In genomic region chr20:35883341-35883777, GRCh38 we compare ENCODE assay signal across 7 cellular contexts.
DNase-seq lines count a peak whose midpoint lies in the region; ATAC-seq and TF ChIP-seq lines count a peak whose summit lies in the region.

No MANE protein-coding gene starts in this region.

- no peak overlapping the region for H3K27ac ChIP-seq in H9 (ENCODE audit: insufficient read length, low read depth, low read length)
- peak overlapping the region; percentile 14 to 49 for H3K27ac ChIP-seq in left lung
- peak overlapping the region; percentile 83 for H3K27ac ChIP-seq in suprapubic skin

- no peak overlapping the region for H3K9ac ChIP-seq in H9 (ENCODE audit: extremely low read depth, insufficient read length, low read length)

- H3K4me1 ChIP-seq in H9 (ENCODE audit: insufficient read depth, low read length) = no peaks in the 10 kb centered on the region
- peaks cover 2 to 12% of the 10 kb centered on the region in 2 donors for H3K4me1 ChIP-seq in left lung
- peaks cover 15% of the 10 kb centered on the region for H3K4me1 ChIP-seq in suprapubic skin

- no peak overlapping the region for H3T11ph ChIP-seq in H9 (ENCODE audit: low read length)

- TF ChIP-seq CTCF in H9 (conservative IDR thresholded peaks at IDR 0.05) (no peak), WI38 (IDR thresholded peaks at IDR 0.05; ENCODE audit: low read depth, low read length) (no peak), left lung (IDR thresholded peaks at IDR 0.05) (no peak), suprapubic skin (IDR thresholded peaks at IDR 0.05) (no peak)

- H3K27me3 Mint-ChIP-seq in H9 (ENCODE audit: low read depth) = no peaks in the 10 kb centered on the region

- no peak overlapping the region for H2AK5ac ChIP-seq in H9 (ENCODE audit: insufficient read length, low read length)

- no peak overlapping the region for H2BK12ac ChIP-seq in H9 (ENCODE audit: insufficient read length, low read depth, low read length)

- H2BK5ac ChIP-seq in H9 (ENCODE audit: insufficient read length, low read length) = no peak overlapping the region

- H4K20me1 ChIP-seq in H9 (ENCODE audit: control insufficient read depth, insufficient read depth, insufficient read length) = no peaks in the 10 kb centered on the region

- H2AFZ ChIP-seq in H9 (ENCODE audit: low read length) = no peak overlapping the region

- H4K91ac ChIP-seq in H9 (ENCODE audit: insufficient read length, low read depth, low read length) = no peak overlapping the region

- no peaks in the 10 kb centered on the region for H3K23me2 ChIP-seq in H9 (ENCODE audit: insufficient read length, low read depth, low read length, poor library complexity, severe bottlenecking)

- no CpG with 5 or more reads among the region's 6 CpGs for WGBS in H9 (ENCODE audit: extremely low coverage, insufficient read length, low lambda C conversion rate)
- 72% methylated on average over 6 of the region's 6 CpGs for WGBS in suprapubic skin

- TF ChIP-seq POLR2A in suprapubic skin (IDR thresholded peaks at IDR 0.05) = no peak

- H3K79me2 ChIP-seq in H9 (ENCODE audit: insufficient read depth, low read length) = no peaks in the 10 kb centered on the region

- H3K56ac ChIP-seq in H9 (ENCODE audit: insufficient read length, low read depth, low read length) = no peak overlapping the region

- H3K27me3 ChIP-seq in H9 (ENCODE audit: insufficient read depth, low read length) (no peaks in the 10 kb centered on the region), left lung (no peaks in the 10 kb centered on the region), suprapubic skin (no peaks in the 10 kb centered on the region)

- no peak for TF ChIP-seq EP300 in suprapubic skin (IDR thresholded peaks at IDR 0.05)

- peak overlapping the region in 2 of 3 experiments; percentile 18 to 51; a peak in 2 of 7 replicates for H3K27ac Mint-ChIP-seq in H9

- no peak overlapping the region for H4K5ac ChIP-seq in H9 (ENCODE audit: insufficient read length, low read depth, low read length)

- H3K14ac ChIP-seq in H9 (ENCODE audit: insufficient read depth, low read length) = no peak overlapping the region

- DNase-seq in H9 (no peak), left lung (no peak), suprapubic skin (ENCODE audit: low spot score in 2 of 2) (no peak), NCI-H1092 treated with DMSO at 0.1 percent for 48 hours (lab: John Stamatoyannopoulos, UW) (no peak), NCI-H2081 treated with DMSO at 0.1 percent for 48 hours (lab: John Stamatoyannopoulos, UW) (no peak)
- no peak for DNase-seq in effector CD8-positive, alpha-beta T cell (lab: John Stamatoyannopoulos, UW)

- no peak overlapping the region for H4K8ac ChIP-seq in H9 (replicated peaks; ENCODE audit: insufficient read length, low read depth, low read length)

- peaks cover 6% of the 10 kb centered on the region in 2 experiments for H3K4me1 Mint-ChIP-seq in H9

- intact Hi-C loops in left lung (cut with DNase I) = no loop called here

- H3K36me3 ChIP-seq in left lung (no peaks in the 10 kb centered on the region), suprapubic skin (no peaks in the 10 kb centered on the region)

- H3K4me2 ChIP-seq in H9 (ENCODE audit: insufficient read depth, insufficient read length, low read length) = no peak overlapping the region

- H3K9me3 Mint-ChIP-seq in H9 = no peaks in the 10 kb centered on the region

- H3K79me1 ChIP-seq in H9 (ENCODE audit: insufficient read depth, low read depth, low read length, poor library complexity, severe bottlenecking) = no peaks in the 10 kb centered on the region

- H2BK120ac ChIP-seq in H9 (ENCODE audit: low read depth, low read length, poor library complexity, severe bottlenecking) = no peak overlapping the region

- H3K18ac ChIP-seq in H9 (ENCODE audit: insufficient read length, low read depth, low read length) = no peak overlapping the region

- no peak overlapping the region for H2BK20ac ChIP-seq in H9 (ENCODE audit: low read depth, low read length, poor library complexity, severe bottlenecking)

- H3K4ac ChIP-seq in H9 (ENCODE audit: low read depth, low read length) = no peak overlapping the region

- H3K4me3 ChIP-seq in WI38 (ENCODE audit: low read depth, low read length) = peak overlapping the region; percentile 35
- no peak overlapping the region for H3K4me3 ChIP-seq in left lung
- H3K4me3 ChIP-seq in suprapubic skin = no peak overlapping the region

- H3K4me3 Mint-ChIP-seq in H9 = no peak overlapping the region

- H3K23ac ChIP-seq in H9 (ENCODE audit: insufficient read length, low read depth, low read length) = no peak overlapping the region

- ATAC-seq in left lung = no peak

- no peak overlapping the region for H2BK15ac ChIP-seq in H9 (ENCODE audit: low read depth, low read length)

- H3K9me3 ChIP-seq in H9 (ENCODE audit: control insufficient read depth, low read depth, low read length) (no peaks in the 10 kb centered on the region), left lung (no peaks in the 10 kb centered on the region), suprapubic skin (no peaks in the 10 kb centered on the region)

- peaks cover 0 to 6% (median 3%) of the 10 kb centered on the region in 3 experiments; a peak in 4 of 7 replicates for H3K36me3 Mint-ChIP-seq in H9 (ENCODE audit: insufficient read depth in 1 of 3, low read depth in 3 of 3)
